In the genomic region with DNA sequence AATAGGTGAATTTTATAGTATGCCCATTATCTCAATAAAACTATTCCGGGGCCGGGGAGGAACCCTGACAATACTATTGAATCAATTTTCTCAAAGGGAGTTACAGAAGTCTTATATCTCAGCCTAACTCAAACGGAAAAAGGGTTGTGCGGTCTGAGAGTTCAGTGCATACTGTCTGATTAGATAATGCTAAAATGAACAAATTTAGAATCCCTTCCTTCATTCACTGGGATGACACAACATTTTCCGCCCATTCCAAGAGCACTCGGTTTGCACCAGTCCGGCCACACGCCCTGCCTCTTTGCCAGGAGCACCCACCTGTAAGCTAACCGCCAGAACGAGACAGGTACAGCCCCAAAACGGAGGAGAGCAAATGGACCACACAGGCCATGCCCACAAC, we compare ENCODE assay signal across 17 cellular contexts. TPM values are rescaled to one million over a fixed set of nuclear protein-coding genes. Genes with fewer than 3 reads are reported as not detected.
DNase-seq lines count a peak whose midpoint lies in the region; ATAC-seq and TF ChIP-seq lines count a peak whose summit lies in the region.
"Had no signal": no experiment of that assay in that cellular context is flagged by ENCODE, and none has a peak within 500 bp of the region (broad histone marks: within the 10 kb centered on the region; RNA-seq: fewer than 3 reads in every experiment).

No MANE protein-coding gene starts in this region.

- no peak overlapping the region for H4K5ac ChIP-seq in H9 (ENCODE audit: insufficient read length, low read depth, low read length)

- no peak overlapping the region for H3K4me2 ChIP-seq in H9 (ENCODE audit: insufficient read depth, insufficient read length, low read length)
- H3K4me2 ChIP-seq: SK-N-SH had no signal

- no peak overlapping the region for H4K8ac ChIP-seq in H9 (replicated peaks; ENCODE audit: insufficient read length, low read depth, low read length)

- no CpG with 5 or more reads among the region's 11 CpGs for WGBS in H9 (ENCODE audit: extremely low coverage, insufficient read length, low lambda C conversion rate)

- H3K27ac Mint-ChIP-seq in H9 (peak overlapping the region in 2 of 3 experiments; percentile 86 to 91; a peak in 4 of 7 replicates), WTC11 (peak overlapping the region; percentile 92), Calu3 (ENCODE audit: unreplicated experiment) (no peak overlapping the region)
- H3K27ac Mint-ChIP-seq: B cell had no signal

- H3K23me2 ChIP-seq in H9 (ENCODE audit: insufficient read length, low read depth, low read length, poor library complexity, severe bottlenecking), result no peaks in the 10 kb centered on the region

- H3K36me3 Mint-ChIP-seq in H9 (ENCODE audit: insufficient read depth in 1 of 3, low read depth in 3 of 3), result peaks cover 22 to 39% (median 25%) of the 10 kb centered on the region in 3 experiments; a peak in 6 of 7 replicates
- peaks cover 30% of the 10 kb centered on the region for H3K36me3 Mint-ChIP-seq in WTC11
- H3K36me3 Mint-ChIP-seq in Calu3 (ENCODE audit: insufficient read depth, unreplicated experiment), result no peaks in the 10 kb centered on the region

- no peaks in the 10 kb centered on the region for H3K9me3 ChIP-seq in H9 (ENCODE audit: control insufficient read depth, low read depth, low read length)
- H3K9me3 ChIP-seq: SK-N-SH had no signal

- no peak overlapping the region for H2BK20ac ChIP-seq in H9 (ENCODE audit: low read depth, low read length, poor library complexity, severe bottlenecking)

- no peak overlapping the region for H2AFZ ChIP-seq in H9 (ENCODE audit: low read length)

- H4K20me1 ChIP-seq in H9 (ENCODE audit: control insufficient read depth, insufficient read depth, insufficient read length), result no peaks in the 10 kb centered on the region

- H3K4me1 Mint-ChIP-seq in H9, result peaks cover 18 to 20% of the 10 kb centered on the region in 2 experiments
- peaks cover 35% of the 10 kb centered on the region for H3K4me1 Mint-ChIP-seq in WTC11
- H3K4me1 Mint-ChIP-seq in Calu3 (ENCODE audit: low read depth, unreplicated experiment), result no peaks in the 10 kb centered on the region

- no peak overlapping the region for H3K27ac ChIP-seq in H9 (ENCODE audit: insufficient read length, low read depth, low read length)
- H3K27ac ChIP-seq: HL-60 had no signal

- no peak overlapping the region for H2BK12ac ChIP-seq in H9 (ENCODE audit: insufficient read length, low read depth, low read length)

- H3K27me3 ChIP-seq in H9 (ENCODE audit: insufficient read depth, low read length), result no peaks in the 10 kb centered on the region

- ATAC-seq in WTC11, result no peak
- no peak for ATAC-seq in HG02973 (IDR thresholded peaks at IDR 0.05; ENCODE audit: unreplicated experiment)

- H2BK5ac ChIP-seq in H9 (ENCODE audit: insufficient read length, low read length), result no peak overlapping the region

- H3K56ac ChIP-seq in H9 (ENCODE audit: insufficient read length, low read depth, low read length), result no peak overlapping the region

- H2BK15ac ChIP-seq in H9 (ENCODE audit: low read depth, low read length), result no peak overlapping the region

- no TSS peak for BruUV-seq in Calu3 (replicated peaks; lab: Mats Ljungman, UMichigan)

- H3K4me1 ChIP-seq in H9 (ENCODE audit: insufficient read depth, low read length), result 0 out of 2 replicates have a peak, but pooled peaks cover 4% of the 10 kb centered on the region

- no peaks in the 10 kb centered on the region for H3K79me2 ChIP-seq in H9 (ENCODE audit: insufficient read depth, low read length)

- no peak overlapping the region for H3K4ac ChIP-seq in H9 (ENCODE audit: low read depth, low read length)

- H3K9ac ChIP-seq in H9 (ENCODE audit: extremely low read depth, insufficient read length, low read length), result no peak overlapping the region
- H3K9ac ChIP-seq: SK-N-SH had no signal

- CTCF ChIA-PET in WTC11 (lab: Charles Lee), result no interaction called here
- CTCF ChIA-PET in Calu3 (lab: Charles Lee), result no interaction called here

- intact Hi-C loops in Calu3 (cut with micrococcal nuclease; ENCODE audit: unreplicated experiment), result no loop called here

- no peaks in the 10 kb centered on the region for H3K9me3 Mint-ChIP-seq in H9
- H3K9me3 Mint-ChIP-seq in WTC11, result no peaks in the 10 kb centered on the region
- H3K9me3 Mint-ChIP-seq in Calu3 (ENCODE audit: low read depth, unreplicated experiment), result no peaks in the 10 kb centered on the region

- no peak overlapping the region for H3K14ac ChIP-seq in H9 (ENCODE audit: insufficient read depth, low read length)

- DNase-seq in H9 (no peak), OCI-M1 (lab: John Stamatoyannopoulos, UW) (peak; percentile 97), WTC11 (ENCODE audit: low spot score) (no peak), Calu3 (no peak), AML-193 (lab: John Stamatoyannopoulos, UW) (no peak), SIG-M5 (lab: John Stamatoyannopoulos, UW) (no peak)
- DNase-seq: H7, NCI-H1694, NCI-H2081, NCI-H226, NCI-H510A, NCI-H69, SK-N-SH, T-helper 2 cell had no signal

- no peak overlapping the region for H3K4me3 Mint-ChIP-seq in H9
- no peak overlapping the region for H3K4me3 Mint-ChIP-seq in WTC11
- no peak overlapping the region for H3K4me3 Mint-ChIP-seq in Calu3 (ENCODE audit: low read depth, unreplicated experiment)
- H3K4me3 Mint-ChIP-seq: B cell had no signal

- H3K27me3 Mint-ChIP-seq in H9 (ENCODE audit: low read depth) (no peaks in the 10 kb centered on the region), WTC11 (ENCODE audit: low read depth) (no peaks in the 10 kb centered on the region), Calu3 (ENCODE audit: unreplicated experiment) (no peaks in the 10 kb centered on the region)
- H3K27me3 Mint-ChIP-seq: B cell had no signal

- no peak overlapping the region for H2BK120ac ChIP-seq in H9 (ENCODE audit: low read depth, low read length, poor library complexity, severe bottlenecking)

- no peak overlapping the region for H2AK5ac ChIP-seq in H9 (ENCODE audit: insufficient read length, low read length)

- POLR2A ChIA-PET in WTC11 (lab: Charles Lee), result no interaction called here

- TF ChIP-seq CTCF in H9 (conservative IDR thresholded peaks at IDR 0.05), result no peak
- no peak for TF ChIP-seq CTCF in WTC11 (IDR thresholded peaks at IDR 0.05)
- TF ChIP-seq CTCF in Calu3 (IDR thresholded peaks at IDR 0.05; ENCODE audit: unreplicated experiment), result no peak

- H3K79me1 ChIP-seq in H9 (ENCODE audit: insufficient read depth, low read depth, low read length, poor library complexity, severe bottlenecking), result no peaks in the 10 kb centered on the region

- H3K23ac ChIP-seq in H9 (ENCODE audit: insufficient read length, low read depth, low read length), result no peak overlapping the region

- H3T11ph ChIP-seq in H9 (ENCODE audit: low read length), result no peak overlapping the region

- no peak overlapping the region for H4K91ac ChIP-seq in H9 (ENCODE audit: insufficient read length, low read depth, low read length)

- no peak overlapping the region for H3K18ac ChIP-seq in H9 (ENCODE audit: insufficient read length, low read depth, low read length)

TF ChIP-seq in WTC11, 78 proteins besides CTCF, POLR2A, EP300 and RAD21:
- TF ChIP-seq TCF7 (CRISPR knock-in tag; IDR thresholded peaks at IDR 0.05; ENCODE audit: low read depth) (no peak), USF2 (CRISPR knock-in tag; IDR thresholded peaks at IDR 0.05) (no peak), AR (CRISPR knock-in tag; IDR thresholded peaks at IDR 0.05) (no peak), MLX (CRISPR knock-in tag; IDR thresholded peaks at IDR 0.05) (no peak), ZNF396 (CRISPR knock-in tag; IDR thresholded peaks at IDR 0.05; ENCODE audit: borderline replicate concordance) (no peak), FOXP1 (CRISPR knock-in tag; IDR thresholded peaks at IDR 0.05; ENCODE audit: borderline replicate concordance) (no peak), ZNF423 (CRISPR knock-in tag; IDR thresholded peaks at IDR 0.05) (no peak), OVOL2 (CRISPR knock-in tag; IDR thresholded peaks at IDR 0.05; ENCODE audit: borderline replicate concordance) (no peak), ZNF317 (CRISPR knock-in tag; IDR thresholded peaks at IDR 0.05; ENCODE audit: borderline replicate concordance, low read depth) (no peak)

RNA-seq across cellular contexts. Expression of gene NFRKB, which starts 50.0 kb away (rescaled TPM):
- total RNA-seq in H9 (2021) (40.3 and 41.0 TPM in 2 replicates), WTC11 (2021) (30.7 to 35.5 TPM (median 31.4 TPM) in 3 replicates), Calu3 (2022) (26.4 and 27.4 TPM in 2 replicates)

RNA-seq across cellular contexts. Expression of gene PRDM10, which starts 57.3 kb away (rescaled TPM):
- total RNA-seq in H9 (2021) (7.7 and 9.6 TPM in 2 replicates), WTC11 (2021) (15.8 to 18.9 TPM (median 17.9 TPM) in 3 replicates), Calu3 (2022) (5.0 and 8.1 TPM in 2 replicates)
